In the genomic region with DNA sequence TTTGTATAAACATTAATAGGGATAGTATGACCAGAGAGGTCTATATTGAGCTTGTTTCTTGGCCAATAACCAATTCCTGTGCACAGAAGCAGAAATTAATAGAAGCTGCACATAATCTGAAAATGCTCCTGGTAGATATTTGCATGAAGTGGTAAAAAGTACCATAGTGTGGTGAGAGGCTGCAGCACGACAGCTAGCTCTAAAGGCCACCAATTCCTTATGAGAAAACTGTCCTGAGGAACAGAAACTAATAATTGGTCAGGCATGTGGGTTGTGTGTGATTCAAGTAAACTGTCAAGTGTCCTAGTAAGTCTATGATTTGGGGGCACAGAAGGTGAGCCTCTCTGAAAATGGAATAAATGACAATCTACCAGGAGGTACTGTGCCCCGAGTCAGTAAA, we compare ENCODE assay signal across 15 cellular contexts. TPM values are rescaled to one million over a fixed set of nuclear protein-coding genes. Genes with fewer than 3 reads are reported as not detected.
A peak's percentile ranks its signal among the peaks of the same experiment; 100 is the strongest.
DNase-seq lines count a peak whose midpoint lies in the region; ATAC-seq and TF ChIP-seq lines count a peak whose summit lies in the region.
"Had no signal": no experiment of that assay in that cellular context is flagged by ENCODE, and none has a peak within 500 bp of the region (broad histone marks: within the 10 kb centered on the region; RNA-seq: fewer than 3 reads in every experiment).

No MANE protein-coding gene starts in this region.

- ATAC-seq in GM19324 (IDR thresholded peaks at IDR 0.05; ENCODE audit: low FRiP score, unreplicated experiment) = peak; percentile 98
- ATAC-seq in HG02623 (IDR thresholded peaks at IDR 0.05; ENCODE audit: unreplicated experiment) = peak; percentile 98
- peak; percentile 98 for ATAC-seq in HG03354 (IDR thresholded peaks at IDR 0.05; ENCODE audit: poor library complexity, severe bottlenecking, unreplicated experiment)
- ATAC-seq: A549; activated CD8-positive, alpha-beta T cell treated with anti-CD3 and anti-CD28 coated beads for 36 hours; left ventricle myocardium superior had no signal

- no peak overlapping the region for H3K4me3 Mint-ChIP-seq in HFFc6
- H3K4me3 Mint-ChIP-seq: activated CD8-positive, alpha-beta T cell treated with anti-CD3 and anti-CD28 coated beads for 36 hours had no signal

- TF ChIP-seq CTCF in GM10266 (IDR thresholded peaks at IDR 0.05; ENCODE audit: control insufficient read depth, insufficient read depth, low read depth, missing control alignments) (no peak), HFFc6 (IDR thresholded peaks at IDR 0.05) (no peak)

- H3K36me3 Mint-ChIP-seq in HFFc6 (ENCODE audit: low read depth) = no peaks in the 10 kb centered on the region

- H3K9me3 Mint-ChIP-seq in HFFc6 = no peaks in the 10 kb centered on the region
- H3K9me3 Mint-ChIP-seq: activated CD8-positive, alpha-beta T cell treated with anti-CD3 and anti-CD28 coated beads for 36 hours had no signal

- no peaks in the 10 kb centered on the region; the same call in 1 of the 2 replicates for H3K27me3 Mint-ChIP-seq in HFFc6 (ENCODE audit: insufficient read depth)
- H3K27me3 Mint-ChIP-seq: activated CD8-positive, alpha-beta T cell treated with anti-CD3 and anti-CD28 coated beads for 36 hours had no signal

- H3K27ac Mint-ChIP-seq in HFFc6 = no peak overlapping the region
- H3K27ac Mint-ChIP-seq: activated CD8-positive, alpha-beta T cell treated with anti-CD3 and anti-CD28 coated beads for 36 hours had no signal

- H3K4me1 Mint-ChIP-seq in HFFc6 (ENCODE audit: low read depth) = peaks cover 6% of the 10 kb centered on the region

- DNase-seq in GM10266 (ENCODE audit: extremely low spot score) = peak; percentile 48
- no peak for DNase-seq in LoVo (ENCODE audit: low spot score)
- DNase-seq in HFFc6 = no peak
- DNase-seq in stimulated activated CD4-positive, alpha-beta T cell treated with anti-CD3 and anti-CD28 coated beads, Interleukin-12 subunit alpha, Interleukin-12 subunit beta, amount 100 ng/mL, for 4 hours = no peak
- no peak for DNase-seq in effector CD4-positive, alpha-beta T cell
- DNase-seq: activated CD8-positive, alpha-beta T cell treated with anti-CD3 and anti-CD28 coated beads for 36 hours; dermis blood vessel endothelial cell; DMS79; left ventricle myocardium superior; NCI-H524 treated with DMSO at 0.1 percent for 48 hours had no signal

RNA-seq across cellular contexts. Expression of a gene that starts 51.5 kb away (rescaled TPM):
- total RNA-seq in HFFc6 (2021; fragmentation: NEBNext Ultra II Directional; extraction: Animal tissue kit (Norgen Biotek cat#: 25700)) = not detected
- total RNA-seq: activated CD8-positive, alpha-beta T cell treated with anti-CD3 and anti-CD28 coated beads for 36 hours; dermis blood vessel endothelial cell; glomerular endothelial cell; left ventricle myocardium superior had no signal
